ENCODE assay signal across 9 cellular contexts in genomic region chr22:44455151-44455962, GRCh38. TPM values are rescaled to one million over a fixed set of nuclear protein-coding genes. Genes with fewer than 3 reads are reported as not detected.
DNase-seq lines count a peak whose midpoint lies in the region; ATAC-seq and TF ChIP-seq lines count a peak whose summit lies in the region.
"Had no signal": no experiment of that assay in that cellular context is flagged by ENCODE, and none has a peak within 500 bp of the region (broad histone marks: within the 10 kb centered on the region; RNA-seq: fewer than 3 reads in every experiment).

No MANE protein-coding gene starts in this region.

- peaks cover 5% of the 10 kb centered on the region for H3K9me3 Mint-ChIP-seq in memory B cell
- H3K9me3 Mint-ChIP-seq in Caco-2 (ENCODE audit: unreplicated experiment), result no peaks in the 10 kb centered on the region

- H3K27me3 ChIP-seq in BLaER1 (no peaks in the 10 kb centered on the region), Caco-2 (replicated peaks; ENCODE audit: control insufficient read depth, insufficient read depth, low read length) (no peaks in the 10 kb centered on the region)

- peaks cover 15% of the 10 kb centered on the region for H3K4me1 Mint-ChIP-seq in memory B cell
- H3K4me1 Mint-ChIP-seq in Caco-2 (ENCODE audit: low read depth, unreplicated experiment), result no peaks in the 10 kb centered on the region

- POLR2A ChIA-PET in Caco-2 (lab: Charles Lee), result no interaction called here

- H3K27ac Mint-ChIP-seq in memory B cell (peak overlapping the region; percentile 35), Caco-2 (ENCODE audit: unreplicated experiment) (no peak overlapping the region)

- H3K27me3 Mint-ChIP-seq in memory B cell (peaks cover 11% of the 10 kb centered on the region), Caco-2 (ENCODE audit: insufficient read depth, unreplicated experiment) (peaks cover 6% of the 10 kb centered on the region)

- DNase-seq in NCI-H2029 (lab: John Stamatoyannopoulos, UW) (peak; percentile 76), activated T-cell treated with anti-CD3 and anti-CD28 coated beads for 24 hours (ENCODE audit: low read depth) (peak; percentile 8), memory B cell (ENCODE audit: low spot score in 2 of 2) (no peak), Caco-2 (no peak), NCI-H2171 treated with DMSO at 0.1 percent for 48 hours (lab: John Stamatoyannopoulos, UW) (no peak), NCI-H345 treated with DMSO at 0.1 percent for 48 hours (lab: John Stamatoyannopoulos, UW; ENCODE audit: unreplicated experiment) (no peak), NCI-H1417 treated with DMSO at 0.1 percent for 48 hours (lab: John Stamatoyannopoulos, UW) (no peak)

- H3K4me1 ChIP-seq in BLaER1 (peaks cover 50% of the 10 kb centered on the region), Caco-2 (no peaks in the 10 kb centered on the region)

- TF ChIP-seq CTCF in Caco-2 (IDR thresholded peaks at IDR 0.05; ENCODE audit: insufficient read depth in 1 of 2, low read depth in 1 of 2, low read length in 1 of 2, severe bottlenecking in 1 of 2, unreplicated experiment in 1 of 2), result no peak

- no peak overlapping the region for H3K9ac ChIP-seq in BLaER1

- H3K4me2 ChIP-seq in BLaER1, result peak overlapping the region; percentile 76

- H3K9me3 ChIP-seq in BLaER1 (no peaks in the 10 kb centered on the region; the same call in 1 of the 2 replicates), Caco-2 (no peaks in the 10 kb centered on the region)

- no peak overlapping the region for H3K4me3 Mint-ChIP-seq in memory B cell
- H3K4me3 Mint-ChIP-seq in Caco-2 (ENCODE audit: unreplicated experiment), result no peak overlapping the region

- peak; percentile 44 for ATAC-seq in memory B cell (ENCODE audit: low read depth)

- H3K27ac ChIP-seq in BLaER1, result no peak overlapping the region
- H3K27ac ChIP-seq: C4-2B had no signal

- H4K20me1 ChIP-seq in BLaER1, result no peaks in the 10 kb centered on the region

- intact Hi-C loops in Caco-2 (cut with micrococcal nuclease; ENCODE audit: unreplicated experiment), result no loop called here

- BruUV-seq in Caco-2 (replicated peaks; lab: Mats Ljungman, UMichigan), result no TSS peak

- H3K36me3 ChIP-seq in BLaER1, result no peaks in the 10 kb centered on the region
- H3K36me3 ChIP-seq in Caco-2 (ENCODE audit: control insufficient read depth, insufficient read depth, low read length), result no peaks in the 10 kb centered on the region

- CTCF ChIA-PET in Caco-2 (lab: Charles Lee), result no interaction called here

- H3K36me3 Mint-ChIP-seq in memory B cell, result peaks cover 3% of the 10 kb centered on the region
- H3K36me3 Mint-ChIP-seq in Caco-2 (ENCODE audit: insufficient read depth, unreplicated experiment), result no peaks in the 10 kb centered on the region

- H3K4me3 ChIP-seq in BLaER1 (no peak overlapping the region), Caco-2 (ENCODE audit: low read depth, low read length) (no peak overlapping the region)

RNA-seq across cellular contexts. Expression of gene RTL6, which starts 42.7 kb away (rescaled TPM):
- total RNA-seq in Caco-2 (2022), result 12.8 and 13.4 TPM in 2 replicates

Comparison
In these comparisons a context has a peak if more than half of its experiments do, and no peak if none do; other contexts are left out.
1. DNase-seq: peak in NCI-H2029 (single experiment) and activated T-cell treated with anti-CD3 and anti-CD28 coated beads for 24 hours (single experiment); none in memory B cell (0 of 2), Caco-2 (0 of 2), NCI-H2171 treated with DMSO at 0.1 percent for 48 hours (single experiment), NCI-H345 treated with DMSO at 0.1 percent for 48 hours (single experiment) and NCI-H1417 treated with DMSO at 0.1 percent for 48 hours (single experiment).